ENCODE assay signal across 29 cellular contexts in the genomic region with DNA sequence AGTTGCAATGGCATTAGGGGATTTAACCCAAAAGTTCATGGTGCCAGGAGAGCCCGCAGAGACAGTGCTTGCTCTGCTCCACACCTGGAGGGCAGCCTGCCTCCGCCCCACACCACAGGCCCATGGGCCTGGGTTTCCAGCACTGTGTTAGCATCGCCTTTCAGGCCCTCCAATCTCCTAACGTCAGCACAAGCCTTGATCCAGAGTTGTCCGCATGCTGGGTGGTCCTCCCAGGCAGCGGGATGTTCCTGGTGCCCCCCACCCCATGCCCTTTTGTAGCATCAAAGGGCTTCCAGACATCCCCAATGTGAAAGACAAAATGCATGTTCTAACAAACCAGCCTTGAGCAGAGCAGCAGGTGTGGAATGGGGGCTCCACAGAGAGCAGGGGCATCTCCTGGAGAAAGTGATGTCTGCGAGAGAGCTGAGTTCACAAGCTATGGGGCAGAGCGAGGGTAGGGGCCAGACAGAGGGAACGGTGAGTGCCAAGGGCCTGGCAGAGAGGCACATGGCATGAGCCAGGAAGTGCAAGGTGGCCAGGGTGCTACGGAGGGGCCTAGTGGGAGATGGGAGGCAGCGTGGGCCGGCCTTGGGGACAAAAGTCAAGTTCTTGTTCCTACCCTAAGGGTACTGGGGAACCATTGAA.
DNase-seq lines count a peak whose midpoint lies in the region; ATAC-seq and TF ChIP-seq lines count a peak whose summit lies in the region.
"Had no signal": no experiment of that assay in that cellular context is flagged by ENCODE, and none has a peak within 500 bp of the region (broad histone marks: within the 10 kb centered on the region; RNA-seq: fewer than 3 reads in every experiment).

No MANE protein-coding gene starts in this region.

- H3K27me3 ChIP-seq in right atrium auricular region, result no peaks in the 10 kb centered on the region
- peaks cover 0 to 6% (median 0%) of the 10 kb centered on the region in 9 donors for H3K27me3 ChIP-seq in heart left ventricle
- H3K27me3 ChIP-seq in esophagus muscularis mucosa, result no peaks in the 10 kb centered on the region
- peaks cover 0 to 2% (median 0%) of the 10 kb centered on the region in 3 experiments for H3K27me3 ChIP-seq in neuronal stem cell (ENCODE audit: control insufficient read depth in 3 of 3, insufficient read depth in 3 of 3, low read depth in 1 of 3, low read length in 3 of 3)
- H3K27me3 ChIP-seq: hepatocyte, left lung, MG63, pancreas, Peyer's patch had no signal

- H3K4me2 ChIP-seq in neuronal stem cell (ENCODE audit: insufficient read depth, low read length, poor library complexity, severe bottlenecking), result no peak overlapping the region
- H3K4me2 ChIP-seq: hepatocyte had no signal

- H3K27ac Mint-ChIP-seq in CD14-positive monocyte, result peak overlapping the region in 1 of 7 donors; percentile 11
- H3K27ac Mint-ChIP-seq: activated B cell treated with CpG ODN at 0.5 μM for 24 hours; activated naive CD8-positive, alpha-beta T cell treated with anti-CD3 and anti-CD28 coated beads, Interleukin-2, amount 10 ng/mL, durations not matched to agents 7 days and 5 days; immature natural killer cell; natural killer cell treated with Interleukin-12 subunit alpha and Interleukin-12 subunit beta and Interleukin-15 and Interleukin-18, amount 100 ng/mL, for 72 hours; stimulated activated memory B cell treated with anti-CD40 and anti-IgM and Interleukin-4, amounts not matched to agents 10 μg/mL and 1 μg/mL and 100 μg/mL, for 72 hours had no signal

- peak overlapping the region; percentile 56 for H2BK15ac ChIP-seq in neuronal stem cell (ENCODE audit: low read length)

- peak overlapping the region; percentile 3 for H3K23ac ChIP-seq in neuronal stem cell (ENCODE audit: low read depth, low read length, poor library complexity)

- H3K14ac ChIP-seq in neuronal stem cell (ENCODE audit: low read length), result no peak overlapping the region

- CTCF ChIA-PET in HEK293T (lab: Yijun Ruan, JAX), result no interaction called here

- H2AK5ac ChIP-seq in neuronal stem cell (ENCODE audit: low read depth, low read length), result peak overlapping the region; percentile 20

- H2AFZ ChIP-seq in neuronal stem cell (ENCODE audit: low read length), result no peak overlapping the region
- H2AFZ ChIP-seq: hepatocyte had no signal

- H3K27me3 Mint-ChIP-seq in CD14-positive monocyte (ENCODE audit: low read depth in 3 of 3), result peaks cover 3 to 6% (median 5%) of the 10 kb centered on the region in 3 donors

- H3K36me3 ChIP-seq in right atrium auricular region (no peaks in the 10 kb centered on the region), heart left ventricle (no peaks in the 10 kb centered on the region), esophagus muscularis mucosa (no peaks in the 10 kb centered on the region), neuronal stem cell (replicated peaks in 1 of 2; ENCODE audit: control insufficient read depth in 2 of 2, insufficient read depth in 2 of 2, low read length in 2 of 2) (no peaks in the 10 kb centered on the region)
- H3K36me3 ChIP-seq: left lung, MG63, pancreas, Peyer's patch, SJCRH30, thoracic aorta had no signal

- no peaks in the 10 kb centered on the region for H3K36me3 Mint-ChIP-seq in CD14-positive monocyte
- H3K36me3 Mint-ChIP-seq: activated naive CD8-positive, alpha-beta T cell treated with anti-CD3 and anti-CD28 coated beads, Interleukin-2, amount 10 ng/mL, durations not matched to agents 7 days and 5 days; immature natural killer cell; natural killer cell treated with Interleukin-12 subunit alpha and Interleukin-12 subunit beta and Interleukin-15 and Interleukin-18, amount 100 ng/mL, for 72 hours; stimulated activated memory B cell treated with anti-CD40 and anti-IgM and Interleukin-4, amounts not matched to agents 10 μg/mL and 1 μg/mL and 100 μg/mL, for 72 hours had no signal

- H3K4me3 ChIP-seq in right atrium auricular region (no peak overlapping the region), heart left ventricle (no peak overlapping the region), esophagus muscularis mucosa (no peak overlapping the region), neuronal stem cell (ENCODE audit: low read length in 2 of 2) (no peak overlapping the region)
- H3K4me3 ChIP-seq: hepatocyte, left lung, MG63, pancreas, Peyer's patch, SJCRH30, thoracic aorta had no signal

- H3K4me1 ChIP-seq in right atrium auricular region (no peaks in the 10 kb centered on the region), heart left ventricle (no peaks in the 10 kb centered on the region), esophagus muscularis mucosa (no peaks in the 10 kb centered on the region), neuronal stem cell (ENCODE audit: control insufficient read depth in 2 of 2, insufficient read depth in 1 of 2, low read depth in 1 of 2, low read length in 2 of 2) (peaks cover 0 to 8% of the 10 kb centered on the region in 2 donors)
- H3K4me1 ChIP-seq: left lung, pancreas, Peyer's patch, SJCRH30 had no signal

- H2BK12ac ChIP-seq in neuronal stem cell (ENCODE audit: low read length), result no peak overlapping the region

- H3K18ac ChIP-seq in neuronal stem cell (ENCODE audit: low read length), result peak overlapping the region; percentile 9

- DNase-seq in right atrium auricular region (ENCODE audit: low spot score) (peak; percentile 28), heart left ventricle (no peak), esophagus muscularis mucosa (ENCODE audit: extremely low spot score) (peak; percentile 86), neuronal stem cell (ENCODE audit: low spot score) (no peak), HEK293T (ENCODE audit: extremely low spot score) (no peak), CD14-positive monocyte (ENCODE audit: low spot score) (no peak), EL (no peak)
- DNase-seq: activated B cell treated with CpG ODN at 0.5 μM for 24 hours; activated CD4-positive, alpha-beta T cell treated with anti-CD3 and anti-CD28 coated beads, Interleukin-2, amount 50 U/mL, for 4 hours; activated naive CD8-positive, alpha-beta T cell treated with anti-CD3 and anti-CD28 coated beads, Interleukin-2, amount 10 ng/mL, durations not matched to agents 7 days and 5 days; activated T-cell treated with anti-CD3 and anti-CD28 coated beads for 4 hours; caudate nucleus; dermis blood vessel endothelial cell; GDM1; immature natural killer cell; KG1; NCI-H2029; NCI-H526; pancreas; right cardiac atrium had no signal

- POLR2A ChIA-PET in HEK293T (lab: Yijun Ruan, JAX), result no interaction called here

- no peak for ATAC-seq in heart left ventricle
- no peak for ATAC-seq in HG02759 (IDR thresholded peaks at IDR 0.05; ENCODE audit: unreplicated experiment)
- ATAC-seq: left lung, pancreas, right cardiac atrium had no signal

- H4K8ac ChIP-seq in neuronal stem cell (ENCODE audit: low read depth, low read length), result no peak overlapping the region

- no peak overlapping the region for H4K91ac ChIP-seq in neuronal stem cell (ENCODE audit: low read depth, low read length, poor library complexity)

- WGBS in heart left ventricle, 4 donors, result 88 to 92% (median 91%) methylated on average over 12 of the region's 12 CpGs
- 96% methylated on average over 7 of the region's 12 CpGs for whole genome bisulfite sequencing in esophagus muscularis mucosa
- no CpG with 5 or more reads among the region's 12 CpGs for WGBS in neuronal stem cell (ENCODE audit: extremely low coverage in 2 of 2, insufficient read length in 2 of 2, insufficient replicate concordance in 1 of 2), 2 donors

- H3K4me3 Mint-ChIP-seq in CD14-positive monocyte, result no peak overlapping the region
- H3K4me3 Mint-ChIP-seq: activated B cell treated with CpG ODN at 0.5 μM for 24 hours; activated naive CD8-positive, alpha-beta T cell treated with anti-CD3 and anti-CD28 coated beads, Interleukin-2, amount 10 ng/mL, durations not matched to agents 7 days and 5 days; immature natural killer cell; natural killer cell treated with Interleukin-12 subunit alpha and Interleukin-12 subunit beta and Interleukin-15 and Interleukin-18, amount 100 ng/mL, for 72 hours; stimulated activated memory B cell treated with anti-CD40 and anti-IgM and Interleukin-4, amounts not matched to agents 10 μg/mL and 1 μg/mL and 100 μg/mL, for 72 hours had no signal

- no peaks in the 10 kb centered on the region for H3K4me1 Mint-ChIP-seq in CD14-positive monocyte
- H3K4me1 Mint-ChIP-seq: activated B cell treated with CpG ODN at 0.5 μM for 24 hours; activated naive CD8-positive, alpha-beta T cell treated with anti-CD3 and anti-CD28 coated beads, Interleukin-2, amount 10 ng/mL, durations not matched to agents 7 days and 5 days; immature natural killer cell; stimulated activated memory B cell treated with anti-CD40 and anti-IgM and Interleukin-4, amounts not matched to agents 10 μg/mL and 1 μg/mL and 100 μg/mL, for 72 hours had no signal

- H2BK5ac ChIP-seq in neuronal stem cell (ENCODE audit: low read length), result no peak overlapping the region

- H3K9ac ChIP-seq in neuronal stem cell (ENCODE audit: low read depth, low read length, poor library complexity), result no peak overlapping the region

- no peak for TF ChIP-seq POLR2A in heart left ventricle (IDR thresholded peaks at IDR 0.05)
- TF ChIP-seq POLR2A in esophagus muscularis mucosa (IDR thresholded peaks at IDR 0.05; ENCODE audit: low read depth), result no peak

- TF ChIP-seq CTCF in right atrium auricular region (IDR thresholded peaks at IDR 0.05) (no peak), heart left ventricle (IDR thresholded peaks at IDR 0.05) (no peak), esophagus muscularis mucosa (IDR thresholded peaks at IDR 0.05) (no peak), CD14-positive monocyte (IDR thresholded peaks at IDR 0.05) (no peak)

- peaks cover 3% of the 10 kb centered on the region for H3K79me1 ChIP-seq in neuronal stem cell (ENCODE audit: low read depth, low read length)

- intact Hi-C loops in heart left ventricle (cut with DNase I) (no loop called here), esophagus muscularis mucosa (cut with DNase I) (no loop called here), CD14-positive monocyte (cut with micrococcal nuclease) (no loop called here)

- H3K27ac ChIP-seq in right atrium auricular region, result no peak overlapping the region
- H3K27ac ChIP-seq in heart left ventricle, result no peak overlapping the region
- no peak overlapping the region for H3K27ac ChIP-seq in esophagus muscularis mucosa (replicated peaks in 1 of 4)
- no peak overlapping the region for H3K27ac ChIP-seq in neuronal stem cell (replicated peaks; ENCODE audit: low read length)
- H3K27ac ChIP-seq: hepatocyte, left lung, pancreas, Peyer's patch, SJCRH30, thoracic aorta had no signal

- H3K9me3 Mint-ChIP-seq in CD14-positive monocyte, result peaks cover 0 to 9% (median 2%) of the 10 kb centered on the region in 7 donors
- H3K9me3 Mint-ChIP-seq: activated B cell treated with CpG ODN at 0.5 μM for 24 hours; activated naive CD8-positive, alpha-beta T cell treated with anti-CD3 and anti-CD28 coated beads, Interleukin-2, amount 10 ng/mL, durations not matched to agents 7 days and 5 days; natural killer cell treated with Interleukin-12 subunit alpha and Interleukin-12 subunit beta and Interleukin-15 and Interleukin-18, amount 100 ng/mL, for 72 hours; stimulated activated memory B cell treated with anti-CD40 and anti-IgM and Interleukin-4, amounts not matched to agents 10 μg/mL and 1 μg/mL and 100 μg/mL, for 72 hours had no signal

- H3K9me3 ChIP-seq in right atrium auricular region (no peaks in the 10 kb centered on the region), heart left ventricle (no peaks in the 10 kb centered on the region), esophagus muscularis mucosa (no peaks in the 10 kb centered on the region), neuronal stem cell (replicated peaks in 1 of 2; ENCODE audit: control insufficient read depth in 2 of 2, insufficient read depth in 1 of 2, low read depth in 1 of 2, low read length in 2 of 2) (no peaks in the 10 kb centered on the region)
- H3K9me3 ChIP-seq: left lung, MG63, pancreas, Peyer's patch, SJCRH30, thoracic aorta had no signal

- no peak for TF ChIP-seq EP300 in esophagus muscularis mucosa (IDR thresholded peaks at IDR 0.05)

- no peak overlapping the region for H2BK120ac ChIP-seq in neuronal stem cell (ENCODE audit: low read depth, low read length)

- H3K4ac ChIP-seq in neuronal stem cell (ENCODE audit: low read length), result no peak overlapping the region

Comparison
In these comparisons a context has a peak if more than half of its experiments do, and no peak if none do; other contexts are left out.
1. DNase-seq: peak in right atrium auricular region (single experiment) and esophagus muscularis mucosa (single experiment); none in heart left ventricle (0 of 5), neuronal stem cell (single experiment), HEK293T (single experiment), CD14-positive monocyte (single experiment) and EL (single experiment).